Comparison of ENCODE assay signal across 17 cellular contexts in genomic region chr18:45061359-45061758, GRCh38.
A peak's percentile ranks its signal among the peaks of the same experiment; 100 is the strongest.
DNase-seq lines count a peak whose midpoint lies in the region; ATAC-seq and TF ChIP-seq lines count a peak whose summit lies in the region.
"Had no signal": no experiment of that assay in that cellular context is flagged by ENCODE, and none has a peak within 500 bp of the region (broad histone marks: within the 10 kb centered on the region; RNA-seq: fewer than 3 reads in every experiment).

No MANE protein-coding gene starts in this region.

- H3K36me3 Mint-ChIP-seq in brain (peaks cover 67% of the 10 kb centered on the region), nephron progenitor cell (ENCODE audit: low read depth) (peaks cover 48% of the 10 kb centered on the region)
- H3K36me3 Mint-ChIP-seq in stimulated activated naive B cell treated with anti-CD40 and anti-IgM and Interleukin-4, amounts not matched to agents 10 μg/mL and 1 μg/mL and 100 μg/mL, for 72 hours = peaks cover 55 to 81% of the 10 kb centered on the region in 2 donors
- H3K36me3 Mint-ChIP-seq: CD4-positive, CD25-positive, alpha-beta regulatory T cell; CD8-positive, alpha-beta memory T cell had no signal

- H3K4me1 Mint-ChIP-seq in brain (peaks cover 43% of the 10 kb centered on the region), nephron progenitor cell (peaks cover 44% of the 10 kb centered on the region)
- H3K4me1 Mint-ChIP-seq in stimulated activated naive B cell treated with anti-CD40 and anti-IgM and Interleukin-4, amounts not matched to agents 10 μg/mL and 1 μg/mL and 100 μg/mL, for 72 hours = peaks cover 18 to 19% of the 10 kb centered on the region in 2 donors
- H3K4me1 Mint-ChIP-seq: CD4-positive, CD25-positive, alpha-beta regulatory T cell had no signal

- H3K4me3 Mint-ChIP-seq in brain (no peak overlapping the region), nephron progenitor cell (no peak overlapping the region)
- no peak overlapping the region for H3K4me3 Mint-ChIP-seq in stimulated activated naive B cell treated with anti-CD40 and anti-IgM and Interleukin-4, amounts not matched to agents 10 μg/mL and 1 μg/mL and 100 μg/mL, for 72 hours
- H3K4me3 Mint-ChIP-seq: CD4-positive, CD25-positive, alpha-beta regulatory T cell; CD8-positive, alpha-beta memory T cell; GM23338 had no signal

- DNase-seq in left lobe of liver (ENCODE audit: low spot score) (peak; percentile 60), nephron progenitor cell (peak; percentile 12), NCI-H2227 treated with DMSO at 0.1 percent for 48 hours (lab: John Stamatoyannopoulos, UW) (no peak), DMS114 treated with DMSO at 0.1 percent for 48 hours (lab: John Stamatoyannopoulos, UW; ENCODE audit: unreplicated experiment) (no peak), activated gamma-delta T cell treated with Interleukin-2 at 50 U/mL for 16 hours (no peak)
- DNase-seq in stimulated activated naive B cell treated with anti-CD40 and anti-IgM and Interleukin-4, amounts not matched to agents 10 μg/mL and 1 μg/mL and 100 μg/mL, for 72 hours = no peak
- DNase-seq: ACHN; BE2C; C1 segment of cervical spinal cord; CD4-positive, CD25-positive, alpha-beta regulatory T cell; CD8-positive, alpha-beta memory T cell; COR-L47; DMS 273 treated with DMSO at 0.1 percent for 48 hours; GDM1; HCEC 1CT had no signal

- H3K9me3 Mint-ChIP-seq in brain (peaks cover 0 to 4% (median 0%) of the 10 kb centered on the region in 5 experiments), nephron progenitor cell (peaks cover 4% of the 10 kb centered on the region)
- H3K9me3 Mint-ChIP-seq in stimulated activated naive B cell treated with anti-CD40 and anti-IgM and Interleukin-4, amounts not matched to agents 10 μg/mL and 1 μg/mL and 100 μg/mL, for 72 hours = peaks cover 1 to 3% of the 10 kb centered on the region in 2 donors
- H3K9me3 Mint-ChIP-seq: GM23338 had no signal

- peak overlapping the region in 4 of 5 experiments; percentile 49 to 74 (median 58) for H3K27ac Mint-ChIP-seq in brain
- peak overlapping the region; percentile 95 for H3K27ac Mint-ChIP-seq in nephron progenitor cell
- peak overlapping the region; percentile 72 for H3K27ac Mint-ChIP-seq in stimulated activated naive B cell treated with anti-CD40 and anti-IgM and Interleukin-4, amounts not matched to agents 10 μg/mL and 1 μg/mL and 100 μg/mL, for 72 hours
- H3K27ac Mint-ChIP-seq: CD4-positive, CD25-positive, alpha-beta regulatory T cell; CD8-positive, alpha-beta memory T cell; GM23338 had no signal

- peak; percentile 93 for ATAC-seq in left lobe of liver
- ATAC-seq in stimulated activated naive B cell treated with anti-CD40 and anti-IgM and Interleukin-4, amounts not matched to agents 10 μg/mL and 1 μg/mL and 100 μg/mL, for 72 hours (replicated peaks) = no peak
- ATAC-seq: GM23338 had no signal

- TF ChIP-seq CTCF in brain (conservative IDR thresholded peaks at IDR 0.05) (no peak), nephron progenitor cell (IDR thresholded peaks at IDR 0.05) (no peak)

- H3K27me3 Mint-ChIP-seq in brain (no peaks in the 10 kb centered on the region), nephron progenitor cell (ENCODE audit: low read depth, poor library complexity) (no peaks in the 10 kb centered on the region)
- H3K27me3 Mint-ChIP-seq in stimulated activated naive B cell treated with anti-CD40 and anti-IgM and Interleukin-4, amounts not matched to agents 10 μg/mL and 1 μg/mL and 100 μg/mL, for 72 hours = no peaks in the 10 kb centered on the region
- H3K27me3 Mint-ChIP-seq: CD4-positive, CD25-positive, alpha-beta regulatory T cell; CD8-positive, alpha-beta memory T cell had no signal

Comparison
In these comparisons a context has a peak if more than half of its experiments do, and no peak if none do; other contexts are left out.
1. DNase-seq: peak in left lobe of liver (single experiment) and nephron progenitor cell (single experiment); none in stimulated activated naive B cell treated with anti-CD40 and anti-IgM and Interleukin-4, amounts not matched to agents 10 μg/mL and 1 μg/mL and 100 μg/mL, for 72 hours (single experiment), NCI-H2227 treated with DMSO at 0.1 percent for 48 hours (single experiment), DMS114 treated with DMSO at 0.1 percent for 48 hours (single experiment) and activated gamma-delta T cell treated with Interleukin-2 at 50 U/mL for 16 hours (single experiment).
2. Peak in every context shown above with its lines, with median percentiles within 50 percentile points of each other: H3K27ac Mint-ChIP-seq.